Comparison of ENCODE assay signal across 1 cellular context in the genomic region with DNA sequence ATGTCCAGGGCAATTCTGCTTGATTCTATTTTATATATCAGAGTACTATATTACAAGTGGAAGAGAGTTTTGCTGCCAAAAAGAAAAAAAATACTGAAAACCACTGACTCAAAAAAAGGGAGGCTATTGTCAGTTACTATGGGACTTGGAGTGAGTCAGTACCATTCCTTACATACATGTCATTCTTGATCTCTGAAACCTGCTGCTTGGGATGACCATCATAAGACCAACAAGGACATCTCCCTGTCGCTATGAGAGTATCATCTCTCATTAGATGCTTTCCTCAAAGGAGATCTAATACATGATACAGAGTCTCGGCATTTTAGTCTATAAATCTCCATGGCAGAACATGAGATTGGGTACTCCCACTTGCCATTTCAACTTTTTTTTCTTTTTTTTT.
A peak's percentile ranks its signal among the peaks of the same experiment; 100 is the strongest.
TF ChIP-seq lines count a peak whose summit lies in the region.

No MANE protein-coding gene starts in this region.

TF ChIP-seq in IMR-90, 13 proteins besides CTCF, POLR2A, EP300 and RAD21:
- TF ChIP-seq BHLHE40 (IDR thresholded peaks at IDR 0.05; ENCODE audit: low read depth, low read length) (no peak), NFE2L2 (IDR thresholded peaks at IDR 0.05; ENCODE audit: low read depth, low read length) (no peak), RCOR1 (IDR thresholded peaks at IDR 0.05; ENCODE audit: insufficient replicate concordance, low read length) (peak; percentile 82), CHD1 (IDR thresholded peaks at IDR 0.05; ENCODE audit: low read depth, low read length) (no peak), FOS (IDR thresholded peaks at IDR 0.05; ENCODE audit: low read depth, low read length) (peak; percentile 60)
